In genomic region chr1:27891196-27891889, GRCh38 we compare ENCODE assay signal across 8 cellular contexts. TPM values are rescaled to one million over a fixed set of nuclear protein-coding genes. Genes with fewer than 3 reads are reported as not detected.
DNase-seq lines count a peak whose midpoint lies in the region; ATAC-seq, FAIRE-seq and TF ChIP-seq lines count a peak whose summit lies in the region.

No MANE protein-coding gene starts in this region.

- H3K27ac Mint-ChIP-seq in stimulated activated effector memory CD8-positive, alpha-beta T cell treated with anti-CD3 and anti-CD28 coated beads, Interleukin-12 subunit alpha, Interleukin-12 subunit beta, amount 100 ng/mL, for 72 hours, result peak overlapping the region; percentile 85

- H3K9ac ChIP-seq in kidney (ENCODE audit: low read length in 2 of 2), result no peak overlapping the region

- DNase-seq in stimulated activated effector memory CD8-positive, alpha-beta T cell treated with anti-CD3 and anti-CD28 coated beads, Interleukin-12 subunit alpha, Interleukin-12 subunit beta, amount 100 ng/mL, for 72 hours (ENCODE audit: low spot score in 2 of 2), result peak in 1 of 2 donors; percentile 75
- DNase-seq in NCI-H2196 (lab: John Stamatoyannopoulos, UW; ENCODE audit: unreplicated experiment) (no peak), DMS 273 treated with DMSO at 0.1 percent for 48 hours (lab: John Stamatoyannopoulos, UW) (no peak), kidney (no peak)

- H3K36me3 Mint-ChIP-seq in stimulated activated effector memory CD8-positive, alpha-beta T cell treated with anti-CD3 and anti-CD28 coated beads, Interleukin-12 subunit alpha, Interleukin-12 subunit beta, amount 100 ng/mL, for 72 hours, result peaks cover 99% of the 10 kb centered on the region

- peak overlapping the region; percentile 11 for H3K27ac ChIP-seq in angular gyrus (ENCODE audit: low read depth, low read length)
- H3K27ac ChIP-seq in kidney (ENCODE audit: low read depth in 2 of 2, low read length in 2 of 2), result no peak overlapping the region

- intact Hi-C loops in kidney (cut with DNase I), result no loop called here

- H3K4me1 ChIP-seq in kidney (ENCODE audit: control insufficient read depth in 1 of 2, insufficient read depth in 1 of 2, low read depth in 1 of 2, low read length in 2 of 2), result no peaks in the 10 kb centered on the region

- peak overlapping the region; percentile 36 for H3K4me3 Mint-ChIP-seq in stimulated activated effector memory CD8-positive, alpha-beta T cell treated with anti-CD3 and anti-CD28 coated beads, Interleukin-12 subunit alpha, Interleukin-12 subunit beta, amount 100 ng/mL, for 72 hours

- H3K4me1 Mint-ChIP-seq in stimulated activated effector memory CD8-positive, alpha-beta T cell treated with anti-CD3 and anti-CD28 coated beads, Interleukin-12 subunit alpha, Interleukin-12 subunit beta, amount 100 ng/mL, for 72 hours, result peaks cover 40% of the 10 kb centered on the region

- H3K9me3 ChIP-seq in kidney (ENCODE audit: control insufficient read depth in 1 of 2, low read length in 2 of 2), result no peaks in the 10 kb centered on the region

- H3K9me3 Mint-ChIP-seq in stimulated activated effector memory CD8-positive, alpha-beta T cell treated with anti-CD3 and anti-CD28 coated beads, Interleukin-12 subunit alpha, Interleukin-12 subunit beta, amount 100 ng/mL, for 72 hours, result no peaks in the 10 kb centered on the region

- ATAC-seq in GM18520 (IDR thresholded peaks at IDR 0.05; ENCODE audit: unreplicated experiment), result peak; percentile 40
- ATAC-seq in HG03565 (IDR thresholded peaks at IDR 0.05; ENCODE audit: unreplicated experiment), result peak; percentile 40
- ATAC-seq in stimulated activated effector memory CD8-positive, alpha-beta T cell treated with anti-CD3 and anti-CD28 coated beads, Interleukin-12 subunit alpha, Interleukin-12 subunit beta, amount 100 ng/mL, for 72 hours, result peak; percentile 77
- ATAC-seq in GM19463 (IDR thresholded peaks at IDR 0.05; ENCODE audit: unreplicated experiment), result no peak

- TF ChIP-seq CTCF in kidney (IDR thresholded peaks at IDR 0.05; ENCODE audit: borderline replicate concordance, extremely low read depth, insufficient read depth), result no peak

- H3K36me3 ChIP-seq in kidney (ENCODE audit: control insufficient read depth in 1 of 2, insufficient read depth in 2 of 2, low read length in 2 of 2), result peaks cover 34 to 49% of the 10 kb centered on the region in 2 donors

- no peak for FAIRE-seq in kidney (lab: Jason Lieb, UNC)

- H3K4me3 ChIP-seq in kidney (ENCODE audit: low read length in 2 of 2), result no peak overlapping the region

RNA-seq across cellular contexts. Expression of gene THEMIS2, which starts 19.0 kb away (rescaled TPM):
- 47.2 TPM for total RNA-seq in kidney
- polyA plus RNA-seq in kidney (ENCODE audit: insufficient read depth, low read depth, low replicate concordance), result 5.2 TPM

RNA-seq across cellular contexts. Expression of gene RPA2, which starts 23.0 kb away (rescaled TPM):
- 36.0 TPM for total RNA-seq in kidney
- 32.6 TPM for polyA plus RNA-seq in kidney (ENCODE audit: insufficient read depth, low read depth, low replicate concordance)

RNA-seq across cellular contexts. Expression of gene SMPDL3B, which starts 43.5 kb away (rescaled TPM):
- total RNA-seq in kidney, result 9.7 TPM
- polyA plus RNA-seq in kidney (ENCODE audit: insufficient read depth, low read depth, low replicate concordance), result 5.9 TPM
